Comparison of ENCODE assay signal across 33 cellular contexts in the genomic region with DNA sequence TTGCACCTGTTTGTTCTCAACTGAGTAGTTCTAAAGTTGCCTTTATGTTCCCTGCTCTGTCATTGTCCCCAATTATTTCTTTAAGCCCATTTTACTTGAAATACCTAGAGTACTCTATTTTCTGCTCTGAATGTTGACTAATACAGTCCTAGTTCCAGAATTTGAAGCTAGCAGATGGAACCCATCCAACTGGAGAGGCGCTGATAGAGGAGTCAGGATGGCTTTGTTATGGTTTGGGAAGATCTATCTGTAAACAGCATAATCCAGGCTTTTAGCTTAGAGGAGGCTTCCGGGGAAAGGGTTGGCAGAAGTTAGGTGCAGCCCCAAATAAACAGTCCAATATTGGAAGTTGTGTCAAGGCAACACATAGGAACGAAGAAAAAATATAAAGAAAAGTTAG.
"Had no signal": no experiment of that assay in that cellular context is flagged by ENCODE, and none has a peak within 500 bp of the region (broad histone marks: within the 10 kb centered on the region; RNA-seq: fewer than 3 reads in every experiment).

No MANE protein-coding gene starts in this region.

- H3K4me1 Mint-ChIP-seq: activated B cell treated with CpG ODN at 0.5 μM for 24 hours; activated CD8-positive, alpha-beta memory T cell treated with anti-CD3 and anti-CD28 coated beads, Interleukin-2, amount 10 ng/mL, durations not matched to agents 7 days and 5 days; activated naive CD8-positive, alpha-beta T cell treated with anti-CD3 and anti-CD28 coated beads for 36 hours; central memory CD8-positive, alpha-beta T cell had no signal

- H3K9me3 ChIP-seq: ascending aorta had no signal

- H3K27me3 Mint-ChIP-seq: activated B cell treated with CpG ODN at 0.5 μM for 24 hours; activated CD4-positive, alpha-beta memory T cell treated with anti-CD3 and anti-CD28 coated beads for 36 hours; activated CD8-positive, alpha-beta memory T cell treated with anti-CD3 and anti-CD28 coated beads, Interleukin-2, amount 10 ng/mL, durations not matched to agents 7 days and 5 days; activated naive CD8-positive, alpha-beta T cell treated with anti-CD3 and anti-CD28 coated beads for 36 hours; central memory CD8-positive, alpha-beta T cell had no signal

- DNase-seq: activated B cell treated with CpG ODN at 0.5 μM for 24 hours; activated CD4-positive, alpha-beta memory T cell treated with anti-CD3 and anti-CD28 coated beads for 36 hours; activated CD4-positive, alpha-beta T cell treated with anti-CD3 and anti-CD28 coated beads for 4 hours; activated CD4-positive, alpha-beta T cell treated with anti-CD3 and anti-CD28 coated beads, Interleukin-2, amount 50 U/mL, for 1 hour; activated CD4-positive, CD25-positive, alpha-beta regulatory T cell treated with anti-CD3 and anti-CD28 coated beads, Interleukin-2, amount 50 U/mL, for 72 hours; activated CD8-positive, alpha-beta memory T cell treated with anti-CD3 and anti-CD28 coated beads for 24 hours; activated CD8-positive, alpha-beta memory T cell treated with anti-CD3 and anti-CD28 coated beads, Interleukin-2, amount 10 ng/mL, durations not matched to agents 7 days and 5 days; activated CD8-positive, alpha-beta memory T cell treated with anti-CD3 and anti-CD28 coated beads, Interleukin-2, amount 50 U/mL, for 48 hours; activated effector memory CD4-positive, alpha-beta T cell treated with Interleukin-2 at 50 U/mL for 16 hours; activated naive CD4-positive, alpha-beta T cell treated with anti-CD3 and anti-CD28 coated beads, Interleukin-2, amount 50 U/mL, for 16 hours; activated naive CD8-positive, alpha-beta T cell treated with anti-CD3 and anti-CD28 coated beads for 36 hours; activated T-cell treated with anti-CD3 and anti-CD28 coated beads, Interleukin-2, amount 50 U/mL, for 48 hours; amniotic stem cell; Karpas-422; MM.1S; MV-4-11; NCI-H1092; NCI-H1436 treated with DMSO at 0.1 percent for 48 hours; NCI-H1694 treated with DMSO at 0.1 percent for 48 hours; NCI-H2029; NCI-H345; NCI-H524 treated with DMSO at 0.1 percent for 48 hours; NK-92 treated with Interleukin-12 subunit alpha and Interleukin-12 subunit beta, amount 100 ng/mL, for 24 hours; PC-9; Right ventricle myocardium superior; SW 1271; T-helper 1 cell; T-helper 2 cell; T-helper 9 cell had no signal

- H2AFZ ChIP-seq: PC-9 had no signal

- H3K36me3 Mint-ChIP-seq: activated CD4-positive, alpha-beta memory T cell treated with anti-CD3 and anti-CD28 coated beads for 36 hours; activated CD8-positive, alpha-beta memory T cell treated with anti-CD3 and anti-CD28 coated beads, Interleukin-2, amount 10 ng/mL, durations not matched to agents 7 days and 5 days; activated naive CD8-positive, alpha-beta T cell treated with anti-CD3 and anti-CD28 coated beads for 36 hours had no signal

- H3K9me3 Mint-ChIP-seq: activated B cell treated with CpG ODN at 0.5 μM for 24 hours; activated naive CD8-positive, alpha-beta T cell treated with anti-CD3 and anti-CD28 coated beads for 36 hours had no signal

- H3K27ac Mint-ChIP-seq: activated B cell treated with CpG ODN at 0.5 μM for 24 hours; activated CD4-positive, alpha-beta memory T cell treated with anti-CD3 and anti-CD28 coated beads for 36 hours; activated CD8-positive, alpha-beta memory T cell treated with anti-CD3 and anti-CD28 coated beads, Interleukin-2, amount 10 ng/mL, durations not matched to agents 7 days and 5 days; activated naive CD8-positive, alpha-beta T cell treated with anti-CD3 and anti-CD28 coated beads for 36 hours had no signal

- ATAC-seq: activated CD8-positive, alpha-beta memory T cell treated with anti-CD3 and anti-CD28 coated beads, Interleukin-2, amount 10 ng/mL, durations not matched to agents 7 days and 5 days had no signal

- H3K27ac ChIP-seq: ascending aorta, cardiac muscle cell, PC-9, VCaP had no signal

- H3K4me3 Mint-ChIP-seq: activated B cell treated with CpG ODN at 0.5 μM for 24 hours; activated CD4-positive, alpha-beta memory T cell treated with anti-CD3 and anti-CD28 coated beads for 36 hours; activated CD8-positive, alpha-beta memory T cell treated with anti-CD3 and anti-CD28 coated beads, Interleukin-2, amount 10 ng/mL, durations not matched to agents 7 days and 5 days; activated naive CD8-positive, alpha-beta T cell treated with anti-CD3 and anti-CD28 coated beads for 36 hours; central memory CD8-positive, alpha-beta T cell had no signal

- H3K36me3 ChIP-seq: ascending aorta, cardiac muscle cell had no signal

- H3K4me3 ChIP-seq: ascending aorta, cardiac muscle cell, PC-9 had no signal

- H3K4me2 ChIP-seq: PC-9 had no signal

- H3K27me3 ChIP-seq: ascending aorta, cardiac muscle cell had no signal

- H3K4me1 ChIP-seq: ascending aorta had no signal
